Comparison of ENCODE assay signal across 9 cellular contexts in the genomic region with DNA sequence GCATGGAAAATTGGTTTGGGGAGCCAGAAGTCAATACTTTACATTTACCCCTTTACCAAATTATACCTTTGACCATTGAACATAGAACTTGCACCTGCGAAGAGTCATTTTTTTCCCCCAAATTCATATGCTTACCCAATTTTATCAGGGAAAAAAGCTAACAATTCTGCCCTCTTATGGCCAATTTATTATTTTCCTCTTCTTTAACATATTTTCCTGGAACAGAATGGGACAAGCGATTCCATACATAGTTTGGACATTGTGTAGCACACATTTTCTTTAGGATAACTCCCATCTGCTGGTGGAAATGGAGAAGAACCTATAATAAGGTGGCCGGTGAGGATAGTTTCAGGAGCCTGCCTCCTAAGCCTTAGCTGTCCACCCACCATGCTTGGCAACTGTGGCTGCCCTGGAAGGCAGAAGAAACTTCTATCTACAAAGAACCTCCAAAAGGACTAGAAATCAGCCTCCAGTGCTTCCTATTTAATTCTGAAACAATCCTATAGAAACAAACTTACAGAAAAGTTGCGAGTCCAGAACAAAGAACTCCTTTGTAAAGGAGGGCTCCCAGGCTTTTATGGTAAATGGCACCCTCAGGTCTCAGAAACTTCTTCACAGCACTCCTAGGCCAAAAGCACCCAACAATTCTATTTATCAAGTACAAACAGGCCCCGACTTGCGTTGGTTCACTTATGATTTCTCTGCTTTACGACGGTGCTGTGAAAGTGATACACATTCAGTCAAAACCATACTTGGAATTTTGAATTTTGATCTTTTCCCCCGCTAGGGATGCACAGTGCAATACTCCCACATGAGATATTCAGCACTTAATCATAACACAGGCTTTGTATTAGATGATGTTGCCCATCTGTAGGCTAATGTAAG.
A peak's percentile ranks its signal among the peaks of the same experiment; 100 is the strongest.
DNase-seq lines count a peak whose midpoint lies in the region; ATAC-seq, FAIRE-seq and TF ChIP-seq lines count a peak whose summit lies in the region.
"Had no signal": no experiment of that assay in that cellular context is flagged by ENCODE, and none has a peak within 500 bp of the region (broad histone marks: within the 10 kb centered on the region; RNA-seq: fewer than 3 reads in every experiment).

No MANE protein-coding gene starts in this region.

- H3K4me3 ChIP-seq in keratinocyte (ENCODE audit: control insufficient read depth in 2 of 3, extremely low read depth in 1 of 3, insufficient read depth in 2 of 3, low read depth in 1 of 3, low read length in 3 of 3): no peak overlapping the region
- no peak overlapping the region for H3K4me3 ChIP-seq in esophagus squamous epithelium

- 46 to 53% methylated on average over 9 of the region's 9 CpGs for WGBS in esophagus squamous epithelium, 2 donors

- peak in 2 of 3 experiments; percentile 11 to 33 for TF ChIP-seq CTCF in keratinocyte (optimal IDR thresholded peaks at IDR 0.05 in 1 of 3, IDR thresholded peaks at IDR 0.05 in 1 of 3, conservative IDR thresholded peaks at IDR 0.05 in 1 of 3; ENCODE audit: extremely low read depth in 1 of 3, insufficient read depth in 2 of 3, low read length in 3 of 3)
- peak in 1 of 6 experiments; percentile 22 for TF ChIP-seq CTCF in esophagus squamous epithelium (IDR thresholded peaks at IDR 0.05)

- DNase-seq in AG08395 (ENCODE audit: low spot score) (peak; percentile 34), HCEC 1CT (peak; percentile 17), T-helper 17 cell (no peak), keratinocyte (ENCODE audit: low read depth, low spot score) (no peak), esophagus squamous epithelium (lab: John Stamatoyannopoulos, UW) (no peak), NCI-H1436 treated with DMSO at 0.1 percent for 48 hours (lab: John Stamatoyannopoulos, UW) (no peak)
- no peak for DNase-seq in activated CD4-positive, alpha-beta T cell treated with anti-CD3 and anti-CD28 coated beads for 48 hours

- H3K4me1 ChIP-seq in keratinocyte (ENCODE audit: control insufficient read depth, extremely low read depth, insufficient read depth, low read length) (peaks cover 12% of the 10 kb centered on the region), esophagus squamous epithelium (peaks cover 0 to 12% (median 6%) of the 10 kb centered on the region in 3 donors)

- no peaks in the 10 kb centered on the region for H3K9me3 ChIP-seq in T-helper 17 cell (ENCODE audit: control insufficient read depth, low read length, poor library complexity, severe bottlenecking)
- no peaks in the 10 kb centered on the region for H3K9me3 ChIP-seq in keratinocyte (ENCODE audit: control insufficient read depth, low read depth, low read length)
- H3K9me3 ChIP-seq in esophagus squamous epithelium: no peaks in the 10 kb centered on the region

- H3K27ac Mint-ChIP-seq in T-helper 17 cell: peak overlapping the region; percentile 29

- no peaks in the 10 kb centered on the region for H4K20me1 ChIP-seq in keratinocyte (ENCODE audit: control insufficient read depth, extremely low read depth, insufficient read depth, low read length)

- peak overlapping the region; percentile 8 for H2AFZ ChIP-seq in keratinocyte (ENCODE audit: control insufficient read depth, low read length)

- no peak for TF ChIP-seq POLR2A in esophagus squamous epithelium (IDR thresholded peaks at IDR 0.05)

- H3K9me1 ChIP-seq in keratinocyte (ENCODE audit: control insufficient read depth, extremely low read depth, insufficient read depth, low read length): no peaks in the 10 kb centered on the region

- peaks cover 5% of the 10 kb centered on the region for H3K36me3 Mint-ChIP-seq in T-helper 17 cell (ENCODE audit: low read depth)

- no peak overlapping the region for H3K4me2 ChIP-seq in keratinocyte (ENCODE audit: control insufficient read depth, extremely low read depth, insufficient read depth, low read depth, low read length)

- ATAC-seq in T-helper 17 cell: no peak
- no peak for ATAC-seq in HG03097 (IDR thresholded peaks at IDR 0.05; ENCODE audit: low FRiP score, unreplicated experiment)

- H3K27ac ChIP-seq in keratinocyte (ENCODE audit: control insufficient read depth, insufficient read depth, low read length) (no peak overlapping the region), esophagus squamous epithelium (no peak overlapping the region)

- no peaks in the 10 kb centered on the region for H3K4me1 Mint-ChIP-seq in T-helper 17 cell

- H3K27me3 Mint-ChIP-seq in T-helper 17 cell: peaks cover 55% of the 10 kb centered on the region

- dilution Hi-C loops in keratinocyte (cut with MboI; ENCODE audit: extremely low pct_ligation_motif_present, low sequenced_read_pairs): no loop called here

- no peaks in the 10 kb centered on the region for H3K36me3 ChIP-seq in keratinocyte (ENCODE audit: control insufficient read depth in 2 of 2, extremely low read depth in 1 of 2, insufficient read depth in 2 of 2, low read length in 2 of 2)
- H3K36me3 ChIP-seq in esophagus squamous epithelium: no peaks in the 10 kb centered on the region

- intact Hi-C loops in esophagus squamous epithelium (cut with DNase I): no loop called here

- no peak overlapping the region for H3K9ac ChIP-seq in keratinocyte (ENCODE audit: control insufficient read depth, extremely low read depth, insufficient read depth, low read length)

- no peaks in the 10 kb centered on the region for H3K79me2 ChIP-seq in keratinocyte (ENCODE audit: control insufficient read depth, insufficient read depth, low read length)

- H3K4me3 Mint-ChIP-seq in T-helper 17 cell: no peak overlapping the region

- no peak for FAIRE-seq in keratinocyte (lab: Jason Lieb, UNC)
- FAIRE-seq: TTC549 had no signal

- H3K27me3 ChIP-seq in keratinocyte (ENCODE audit: control insufficient read depth, extremely low read depth, insufficient read depth, low read length) (no peaks in the 10 kb centered on the region), esophagus squamous epithelium (peaks cover 0 to 31% (median 0%) of the 10 kb centered on the region in 4 donors)

Comparison
In these comparisons a context has a peak if more than half of its experiments do, and no peak if none do; other contexts are left out.
1. DNase-seq: peak in AG08395 (single experiment) and HCEC 1CT (single experiment); none in T-helper 17 cell (0 of 3), keratinocyte (single experiment), activated CD4-positive, alpha-beta T cell treated with anti-CD3 and anti-CD28 coated beads for 48 hours (single experiment), esophagus squamous epithelium (single experiment) and NCI-H1436 treated with DMSO at 0.1 percent for 48 hours (single experiment).